17 cellular contexts compared by ENCODE assay signal in the genomic region with DNA sequence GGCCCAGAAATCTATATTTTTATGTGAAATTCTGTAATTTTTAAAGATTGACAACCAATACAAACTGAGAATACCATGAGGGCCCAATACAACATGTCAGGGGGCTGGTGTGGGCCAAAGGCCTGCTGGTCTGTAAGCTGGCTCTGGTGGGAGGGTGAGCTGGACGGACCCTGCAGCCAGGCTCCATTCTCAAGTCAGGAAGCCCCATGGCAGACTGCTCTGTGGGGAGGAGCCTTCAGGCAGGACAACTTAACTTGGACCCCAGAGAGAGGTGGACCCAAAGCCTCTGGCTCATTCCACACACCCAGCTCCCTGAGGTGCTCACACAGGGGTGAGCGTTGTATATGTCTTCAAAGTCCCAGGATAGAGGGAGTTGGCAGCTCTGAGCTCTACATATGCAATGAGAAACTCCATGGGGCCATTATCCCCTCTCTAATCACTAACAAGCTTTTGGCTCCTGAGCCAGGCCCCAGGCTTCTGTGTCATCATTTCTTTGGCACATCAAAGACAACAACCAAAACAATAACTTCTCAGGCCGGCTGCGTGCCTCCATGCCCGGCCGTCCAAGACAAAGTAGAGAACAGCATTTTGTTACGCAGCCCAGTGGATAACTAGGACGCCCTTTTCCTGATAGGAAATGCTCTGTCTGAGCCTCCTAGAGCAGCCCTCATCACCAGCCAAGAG. TPM values are rescaled to one million over a fixed set of nuclear protein-coding genes. Genes with fewer than 3 reads are reported as not detected.
A peak's percentile ranks its signal among the peaks of the same experiment; 100 is the strongest.
DNase-seq lines count a peak whose midpoint lies in the region; ATAC-seq and TF ChIP-seq lines count a peak whose summit lies in the region.
"Had no signal": no experiment of that assay in that cellular context is flagged by ENCODE, and none has a peak within 500 bp of the region (broad histone marks: within the 10 kb centered on the region; RNA-seq: fewer than 3 reads in every experiment).

No MANE protein-coding gene starts in this region.

- no peak overlapping the region for H2BK5ac ChIP-seq in IMR-90 (ENCODE audit: low read depth, low read length, poor library complexity, severe bottlenecking)

- no peak overlapping the region for H4K5ac ChIP-seq in IMR-90 (ENCODE audit: low read depth, low read length)

- 92% methylated on average over 2 of the region's 8 CpGs; no CpG with 5 or more reads in 1 of the 2 experiments for WGBS in IMR-90 (ENCODE audit: extremely low coverage in 2 of 2, insufficient read length in 1 of 2), 2 experiments
- WGBS in endodermal cell (ENCODE audit: insufficient coverage in 1 of 2, insufficient read length in 1 of 2), 2 experiments, result 79 to 88% methylated on average over 7 to 8 of the region's 8 CpGs
- 73% methylated on average over 8 of the region's 8 CpGs for WGBS in suprapubic skin

- H3K9me3 Mint-ChIP-seq in endodermal cell (no peaks in the 10 kb centered on the region), natural killer cell (no peaks in the 10 kb centered on the region)
- H3K9me3 Mint-ChIP-seq: CD4-positive, alpha-beta T cell had no signal

- H4K91ac ChIP-seq in IMR-90 (ENCODE audit: insufficient read depth, low read depth, low read length), result no peak overlapping the region

- peaks cover 71% of the 10 kb centered on the region for H4K20me1 ChIP-seq in IMR-90 (ENCODE audit: insufficient read depth, low read length)

- H3K23ac ChIP-seq in IMR-90 (ENCODE audit: low read depth, low read length), result peak overlapping the region; percentile 11; the same call in 1 of the 2 replicates

- H3K4me1 Mint-ChIP-seq in endodermal cell (peaks cover 9% of the 10 kb centered on the region), natural killer cell (peaks cover 0 to 6% of the 10 kb centered on the region in 2 donors)

- no peak overlapping the region for H3K4me2 ChIP-seq in IMR-90 (ENCODE audit: low read depth, low read length)

- ATAC-seq in IMR-90 (ENCODE audit: low read depth) (no peak), natural killer cell (no peak)
- ATAC-seq: HCT116 had no signal

- H2AK9ac ChIP-seq in IMR-90 (replicated peaks; ENCODE audit: low read depth, low read length, poor library complexity), result no peak overlapping the region

- no peak overlapping the region for H2BK20ac ChIP-seq in IMR-90 (ENCODE audit: low read depth, low read length)

- H3K27ac Mint-ChIP-seq in endodermal cell, result peak overlapping the region; percentile 88
- no peak overlapping the region for H3K27ac Mint-ChIP-seq in natural killer cell
- H3K27ac Mint-ChIP-seq: CD4-positive, alpha-beta T cell had no signal

- H3K36me3 Mint-ChIP-seq in endodermal cell (ENCODE audit: low read depth) (no peaks in the 10 kb centered on the region), natural killer cell (no peaks in the 10 kb centered on the region)

- TF ChIP-seq EP300 in suprapubic skin (IDR thresholded peaks at IDR 0.05), result no peak

- H3K4me3 Mint-ChIP-seq in endodermal cell (no peak overlapping the region), natural killer cell (no peak overlapping the region)
- H3K4me3 Mint-ChIP-seq: CD4-positive, alpha-beta T cell had no signal

- POLR2A ChIA-PET in IMR-90 (lab: Charles Lee; ENCODE audit: unreplicated experiment), result no interaction called here

- H4K8ac ChIP-seq in IMR-90 (ENCODE audit: low read depth in 2 of 2, low read length in 2 of 2), result no peak overlapping the region

- no peak for TF ChIP-seq CTCF in IMR-90 (conservative IDR thresholded peaks at IDR 0.05; ENCODE audit: low read depth, low read length)
- no peak for TF ChIP-seq CTCF in endodermal cell (conservative IDR thresholded peaks at IDR 0.05)
- TF ChIP-seq CTCF in suprapubic skin (IDR thresholded peaks at IDR 0.05), result no peak
- TF ChIP-seq CTCF in natural killer cell (IDR thresholded peaks at IDR 0.05), result no peak

- no peak overlapping the region for H3K27ac ChIP-seq in IMR-90 (ENCODE audit: insufficient read depth, low read length)
- no peak overlapping the region for H3K27ac ChIP-seq in endodermal cell (ENCODE audit: low read depth, low read length)
- peak overlapping the region; percentile 72 for H3K27ac ChIP-seq in suprapubic skin
- H3K27ac ChIP-seq in effector memory CD4-positive, alpha-beta T cell (ENCODE audit: insufficient read depth, low read length, poor library complexity, severe bottlenecking), result no peak overlapping the region

- TF ChIP-seq RAD21 in IMR-90 (IDR thresholded peaks at IDR 0.05; ENCODE audit: low read length), result no peak

- no peak overlapping the region for H2BK120ac ChIP-seq in IMR-90 (ENCODE audit: low read depth, low read length)

- DNase-seq in IMR-90 (no peak), endodermal cell (peak; percentile 72), medulla oblongata (ENCODE audit: extremely low spot score) (peak; percentile 42), suprapubic skin (ENCODE audit: low spot score in 2 of 2) (peak in 1 of 2 donors; percentile 80), natural killer cell (no peak)
- DNase-seq in effector memory CD4-positive, alpha-beta T cell, result no peak
- DNase-seq in activated CD4-positive, alpha-beta T cell treated with anti-CD3 and anti-CD28 coated beads, Interleukin-2, amount 50 U/mL, for 4 hours, result no peak
- DNase-seq: activated CD4-positive, alpha-beta T cell treated with anti-CD3 and anti-CD28 coated beads, Interleukin-2, amount 50 U/mL, for 1 hour; activated gamma-delta T cell treated with Interleukin-2 at 50 U/mL for 16 hours; CD4-positive, alpha-beta T cell; cerebellar nuclear complex; NCI-H1092; NCI-H2227 treated with DMSO at 0.1 percent for 48 hours; stimulated activated CD4-positive, alpha-beta T cell treated with anti-CD3 and anti-CD28 coated beads, Interleukin-4, amount 100 ng/mL, for 24 hours; stimulated activated naive CD4-positive, alpha-beta T cell; T-helper 2 cell had no signal

- H3K27me3 ChIP-seq in IMR-90 (ENCODE audit: control insufficient read depth, insufficient read depth, low read length) (no peaks in the 10 kb centered on the region), endodermal cell (ENCODE audit: control insufficient read depth, insufficient read depth, low read length, poor library complexity, severe bottlenecking) (no peaks in the 10 kb centered on the region), suprapubic skin (no peaks in the 10 kb centered on the region)
- no peaks in the 10 kb centered on the region for H3K27me3 ChIP-seq in effector memory CD4-positive, alpha-beta T cell (replicated peaks; ENCODE audit: control insufficient read depth, insufficient read depth, low read length, poor library complexity, severe bottlenecking)

- H3K9me3 ChIP-seq in IMR-90 (ENCODE audit: control insufficient read depth, insufficient read depth, low read length) (no peaks in the 10 kb centered on the region), endodermal cell (ENCODE audit: control insufficient read depth, low read length) (no peaks in the 10 kb centered on the region), suprapubic skin (no peaks in the 10 kb centered on the region)
- H3K9me3 ChIP-seq in effector memory CD4-positive, alpha-beta T cell (ENCODE audit: control insufficient read depth, low read length), result no peaks in the 10 kb centered on the region

- H3K79me1 ChIP-seq in IMR-90 (ENCODE audit: low read depth in 1 of 2, low read length in 2 of 2), result peaks cover 52 to 93% of the 10 kb centered on the region in 2 experiments

- H3K9ac ChIP-seq in IMR-90 (ENCODE audit: low read depth, low read length), result no peak overlapping the region
- H3K9ac ChIP-seq in endodermal cell (ENCODE audit: extremely low read depth, low read length, poor library complexity, severe bottlenecking), result peak overlapping the region; percentile 19

- in situ Hi-C loops in IMR-90 (cut with MboI; ENCODE audit: low sequenced_read_pairs), result no loop called here

- peaks cover 10% of the 10 kb centered on the region for H3K27me3 Mint-ChIP-seq in endodermal cell (ENCODE audit: insufficient read depth)
- H3K27me3 Mint-ChIP-seq in natural killer cell (ENCODE audit: low read depth in 2 of 2), result peaks cover 0 to 4% of the 10 kb centered on the region in 2 donors

- H3K14ac ChIP-seq in IMR-90 (replicated peaks; ENCODE audit: low read depth, low read length), result no peak overlapping the region

- CTCF ChIA-PET in IMR-90 (lab: Yijun Ruan, JAX), result no interaction called here

- peaks cover 65% of the 10 kb centered on the region for H3K9me1 ChIP-seq in IMR-90 (ENCODE audit: insufficient read depth, low read length)

- H3K36me3 ChIP-seq in IMR-90 (ENCODE audit: control insufficient read depth, insufficient read depth, low read length), result no peaks in the 10 kb centered on the region
- no peaks in the 10 kb centered on the region for H3K36me3 ChIP-seq in endodermal cell (ENCODE audit: control insufficient read depth, insufficient read depth, low read length)
- H3K36me3 ChIP-seq in suprapubic skin, result no peaks in the 10 kb centered on the region
- no peaks in the 10 kb centered on the region for H3K36me3 ChIP-seq in effector memory CD4-positive, alpha-beta T cell (ENCODE audit: control insufficient read depth, insufficient read depth, low read length)

- H3K18ac ChIP-seq in IMR-90 (ENCODE audit: low read depth, low read length), result no peak overlapping the region

- intact Hi-C loops in IMR-90 (cut with micrococcal nuclease), result no loop called here
- intact Hi-C loops in natural killer cell (cut with micrococcal nuclease), result no loop called here

- H3K4me3 ChIP-seq in IMR-90 (ENCODE audit: insufficient read depth, low read depth, low read length), result no peak overlapping the region
- no peak overlapping the region for H3K4me3 ChIP-seq in endodermal cell (ENCODE audit: low read length)
- no peak overlapping the region for H3K4me3 ChIP-seq in suprapubic skin
- H3K4me3 ChIP-seq in effector memory CD4-positive, alpha-beta T cell (ENCODE audit: insufficient read depth, low read depth, low read length, poor library complexity, severe bottlenecking), result no peak overlapping the region

- no TSS peak for BruUV-seq in IMR-90 (replicated peaks; lab: Mats Ljungman, UMichigan)

- no peak overlapping the region; the same call in 1 of the 2 replicates for H2AK5ac ChIP-seq in IMR-90 (ENCODE audit: low read depth, low read length)

- dilution Hi-C loops in IMR-90 (cut with HindIII; ENCODE audit: low sequenced_read_pairs, unreplicated experiment), result no loop called here

- H2BK15ac ChIP-seq in IMR-90 (ENCODE audit: low read depth, low read length), result no peak overlapping the region

- H3K56ac ChIP-seq in IMR-90 (ENCODE audit: extremely low read depth, insufficient read depth, low read length), result no peak overlapping the region

- no peak overlapping the region for H3K4ac ChIP-seq in IMR-90 (ENCODE audit: low read depth, low read length)

- H2AFZ ChIP-seq in IMR-90 (replicated peaks; ENCODE audit: low read length, poor library complexity), result no peak overlapping the region

- H3K4me1 ChIP-seq in IMR-90 (ENCODE audit: control insufficient read depth, insufficient read depth, low read length) (peaks cover 28% of the 10 kb centered on the region), endodermal cell (ENCODE audit: control insufficient read depth, insufficient read depth, low read length) (peaks cover 6% of the 10 kb centered on the region), suprapubic skin (peaks cover 92% of the 10 kb centered on the region)
- H3K4me1 ChIP-seq in effector memory CD4-positive, alpha-beta T cell (ENCODE audit: control insufficient read depth, insufficient read depth, low read length, poor library complexity, severe bottlenecking), result peaks cover 1% of the 10 kb centered on the region

- TF ChIP-seq POLR2A in IMR-90 (IDR thresholded peaks at IDR 0.05; ENCODE audit: low read depth, low read length), result no peak
- TF ChIP-seq POLR2A in suprapubic skin (IDR thresholded peaks at IDR 0.05), result no peak

RNA-seq across cellular contexts. Expression of gene SEPTIN8, which starts 6.4 kb away (rescaled TPM):
- 60.5 and 67.2 TPM in 2 replicates for total RNA-seq in IMR-90 (2012; rRNA removed)
- polyA plus RNA-seq in IMR-90 (2012; rRNA removed), result 54.7 and 56.2 TPM in 2 replicates
- 20.4 and 38.7 TPM in 2 replicates for polyA plus RNA-seq in IMR-90 (2012; cell fraction: cytosol; rRNA removed)
- 131 and 144 TPM in 2 replicates for polyA plus RNA-seq in IMR-90 (2012; cell fraction: nucleus; rRNA removed; ENCODE audit: low replicate concordance)
- 10 to 100 TPM; 49.0 to 56.7 TPM for total RNA-seq in endodermal cell
- 44.7 TPM for polyA plus RNA-seq in endodermal cell (2013, experiment 1 of 2)
- polyA plus RNA-seq in endodermal cell (2013, experiment 2 of 2), result 40.8 TPM
- 10 to 100 TPM; 75.9 to 85.0 (median 80.8) TPM for total RNA-seq in suprapubic skin
- 10 to 100 TPM in 1 of 3 donors, 1 to 10 TPM in 2; 5.2 to 17.0 (median 9.4) TPM for total RNA-seq in natural killer cell

RNA-seq across cellular contexts. Expression of gene CCNI2, which starts 23.4 kb away (rescaled TPM):
- total RNA-seq in IMR-90 (2012; rRNA removed), result not detected in 2 replicates
- not detected in 2 replicates for polyA plus RNA-seq in IMR-90 (2012; rRNA removed)
- 0.01 TPM in 1 of 2 replicates, not detected in the other for polyA plus RNA-seq in IMR-90 (2012; cell fraction: cytosol; rRNA removed)
- polyA plus RNA-seq in IMR-90 (2012; cell fraction: nucleus; rRNA removed; ENCODE audit: low replicate concordance), result 0.05 TPM in 1 of 2 replicates, not detected in the other
- total RNA-seq in endodermal cell, result 1 to 10 TPM; 1.2 to 1.3 TPM
- polyA plus RNA-seq in endodermal cell (2013, experiment 1 of 2), result 0.21 TPM
- not detected for polyA plus RNA-seq in endodermal cell (2013, experiment 2 of 2)
- not detected for total RNA-seq in suprapubic skin
- total RNA-seq in natural killer cell, result 1 to 10 TPM in 1 of 3 donors, under 1 TPM in 1, not detected in 1; 0.23 to 1.5 TPM

RNA-seq across cellular contexts. Expression of gene KIF3A, which starts 33.3 kb away (rescaled TPM):
- 4.3 and 9.4 TPM in 2 replicates for total RNA-seq in IMR-90 (2012; rRNA removed)
- polyA plus RNA-seq in IMR-90 (2012; rRNA removed), result 3.4 and 4.5 TPM in 2 replicates
- polyA plus RNA-seq in IMR-90 (2012; cell fraction: cytosol; rRNA removed), result 0.64 and 1.4 TPM in 2 replicates
- 1.8 and 7.0 TPM in 2 replicates for polyA plus RNA-seq in IMR-90 (2012; cell fraction: nucleus; rRNA removed; ENCODE audit: low replicate concordance)
- 10 to 100 TPM; 19.6 to 25.2 TPM for total RNA-seq in endodermal cell
- polyA plus RNA-seq in endodermal cell (2013, experiment 1 of 2), result 14.6 TPM
- polyA plus RNA-seq in endodermal cell (2013, experiment 2 of 2), result 14.7 TPM
- 10 to 100 TPM in 1 of 4 donors, 1 to 10 TPM in 3; 2.6 to 15.0 (median 6.3) TPM for total RNA-seq in suprapubic skin
- 10 to 100 TPM; 13.6 to 19.2 (median 18.6) TPM for total RNA-seq in natural killer cell

RNA-seq across cellular contexts. Expression of gene SOWAHA, which starts 42.5 kb away (rescaled TPM):
- under 0.01 TPM in 1 of 2 replicates, not detected in the other for total RNA-seq in IMR-90 (2012; rRNA removed)
- 0.03 TPM in 1 of 2 replicates, not detected in the other for polyA plus RNA-seq in IMR-90 (2012; rRNA removed)
- 0.02 and 0.04 TPM in 2 replicates for polyA plus RNA-seq in IMR-90 (2012; cell fraction: cytosol; rRNA removed)
- 0.01 TPM in 1 of 2 replicates, not detected in the other for polyA plus RNA-seq in IMR-90 (2012; cell fraction: nucleus; rRNA removed; ENCODE audit: low replicate concordance)
- under 1 TPM in 1 of 2 donors, not detected in 1; 0.13 TPM for total RNA-seq in endodermal cell
- not detected for polyA plus RNA-seq in endodermal cell (2013, experiment 1 of 2)
- not detected for polyA plus RNA-seq in endodermal cell (2013, experiment 2 of 2)
- under 1 TPM in 3 of 4 donors, not detected in 1; 0.23 to 0.93 (median 0.48) TPM for total RNA-seq in suprapubic skin
- not detected for total RNA-seq in natural killer cell
- total RNA-seq: CD4-positive, alpha-beta T cell had no signal

RNA-seq across cellular contexts. Expression of gene SHROOM1, which starts 59.8 kb away (rescaled TPM):
- total RNA-seq in IMR-90 (2012; rRNA removed), result 1.4 and 2.5 TPM in 2 replicates
- polyA plus RNA-seq in IMR-90 (2012; rRNA removed), result 6.3 and 8.8 TPM in 2 replicates
- 4.1 and 9.0 TPM in 2 replicates for polyA plus RNA-seq in IMR-90 (2012; cell fraction: cytosol; rRNA removed)
- 28.6 and 53.5 TPM in 2 replicates for polyA plus RNA-seq in IMR-90 (2012; cell fraction: nucleus; rRNA removed; ENCODE audit: low replicate concordance)
- total RNA-seq in endodermal cell, result 10 to 100 TPM in 1 of 2 donors, 1 to 10 TPM in 1; 6.6 to 14.4 TPM
- polyA plus RNA-seq in endodermal cell (2013, experiment 1 of 2), result 2.1 TPM
- 0.91 TPM for polyA plus RNA-seq in endodermal cell (2013, experiment 2 of 2)
- 1 to 10 TPM in 3 of 4 donors, under 1 TPM in 1; 0.76 to 2.8 (median 2.3) TPM for total RNA-seq in suprapubic skin
- total RNA-seq in natural killer cell, result 1 to 10 TPM in 1 of 3 donors, under 1 TPM in 2; 0.82 to 3.5 (median 0.85) TPM

Comparison
In these comparisons a context has a peak if more than half of its experiments do, and no peak if none do; other contexts are left out.
1. DNase-seq: peak in endodermal cell (single experiment) and medulla oblongata (single experiment); none in IMR-90 (single experiment), effector memory CD4-positive, alpha-beta T cell (0 of 3), natural killer cell (single experiment) and activated CD4-positive, alpha-beta T cell treated with anti-CD3 and anti-CD28 coated beads, Interleukin-2, amount 50 U/mL, for 4 hours (0 of 2).